In genomic region chr7:30412810-30413504, GRCh38 we compare ENCODE assay signal across 1 cellular context.
TF ChIP-seq lines count a peak whose summit lies in the region.

No MANE protein-coding gene starts in this region.

TF ChIP-seq in HepG2, 621 proteins besides CTCF, POLR2A, EP300 and RAD21 (continued from another document and continues in another):
- TF ChIP-seq MLXIP (CRISPR knock-in tag; IDR thresholded peaks at IDR 0.05; ENCODE audit: borderline replicate concordance): no peak
- no peak for TF ChIP-seq WIZ (CRISPR knock-in tag; IDR thresholded peaks at IDR 0.05)
- no peak for TF ChIP-seq MAZ (IDR thresholded peaks at IDR 0.05; ENCODE audit: borderline replicate concordance, low read depth, low read length)
- no peak for TF ChIP-seq MAZ (CRISPR knock-in tag; IDR thresholded peaks at IDR 0.05; ENCODE audit: low read depth)
- no peak for TF ChIP-seq ZNF333 (CRISPR knock-in tag; IDR thresholded peaks at IDR 0.05; ENCODE audit: borderline replicate concordance)
- TF ChIP-seq FOSL2 (CRISPR knock-in tag; IDR thresholded peaks at IDR 0.05): peak; percentile 14; the same call in 1 of the 2 replicates
- no peak for TF ChIP-seq GMEB2 (CRISPR knock-in tag; IDR thresholded peaks at IDR 0.05; ENCODE audit: low read depth)
- no peak for TF ChIP-seq SOX13 (IDR thresholded peaks at IDR 0.05)
- TF ChIP-seq SOX13 (CRISPR knock-in tag; conservative IDR thresholded peaks at IDR 0.05 in 1 of 2, IDR thresholded peaks at IDR 0.05 in 1 of 2): peak in 1 of 2 experiments; percentile 73; a peak in 2 of 4 replicates
- no peak for TF ChIP-seq ZNF230 (CRISPR knock-in tag; IDR thresholded peaks at IDR 0.05)
- no peak for TF ChIP-seq HOXA7 (CRISPR knock-in tag; IDR thresholded peaks at IDR 0.05)
- TF ChIP-seq, protein P1, sequence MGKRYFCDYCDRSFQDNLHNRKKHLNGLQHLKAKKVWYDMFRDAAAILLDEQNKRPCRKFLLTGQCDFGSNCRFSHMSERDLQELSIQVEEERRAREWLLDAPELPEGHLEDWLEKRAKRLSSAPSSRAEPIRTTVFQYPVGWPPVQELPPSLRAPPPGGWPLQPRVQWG (CRISPR knock-in tag; IDR thresholded peaks at IDR 0.05; ENCODE audit: borderline replicate concordance, low read depth): no peak
- TF ChIP-seq, protein P2, sequence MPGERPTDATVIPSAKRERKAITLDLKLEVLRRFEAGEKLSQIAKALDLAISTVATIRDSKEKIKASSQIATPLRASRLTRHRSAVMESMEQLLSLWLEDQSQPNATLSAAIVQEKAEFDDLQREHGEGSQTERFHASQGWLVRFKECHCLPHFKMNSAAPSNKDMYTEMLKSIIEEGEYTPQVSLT (CRISPR knock-in tag; IDR thresholded peaks at IDR 0.05; ENCODE audit: borderline replicate concordance, low read depth): no peak
- 0 out of 4 replicates have a peak, but pooled peaks of 1 of the 2 experiments have one; percentile 45 for TF ChIP-seq KLF16 (CRISPR knock-in tag; IDR thresholded peaks at IDR 0.05)
- no peak for TF ChIP-seq DDIT3 (CRISPR knock-in tag; IDR thresholded peaks at IDR 0.05)
- TF ChIP-seq JDP2 (CRISPR knock-in tag; IDR thresholded peaks at IDR 0.05; ENCODE audit: borderline replicate concordance): no peak
- TF ChIP-seq SMC3 (IDR thresholded peaks at IDR 0.05; ENCODE audit: low read length): peak; percentile 93
- TF ChIP-seq GMEB1 (CRISPR knock-in tag; IDR thresholded peaks at IDR 0.05; ENCODE audit: borderline replicate concordance): no peak
- no peak for TF ChIP-seq CC2D1A (CRISPR knock-in tag; IDR thresholded peaks at IDR 0.05)
- no peak for TF ChIP-seq NFYB (CRISPR knock-in tag; IDR thresholded peaks at IDR 0.05)
- no peak for TF ChIP-seq KDM3A (CRISPR knock-in tag; IDR thresholded peaks at IDR 0.05; ENCODE audit: low read depth)
- TF ChIP-seq ZNF724P (CRISPR knock-in tag; IDR thresholded peaks at IDR 0.05; ENCODE audit: borderline replicate concordance): no peak
- no peak for TF ChIP-seq NR2F2 (IDR thresholded peaks at IDR 0.05; ENCODE audit: borderline replicate concordance, low read depth)
- peak; percentile 29; the same call in 1 of the 2 replicates for TF ChIP-seq SAP130 (CRISPR knock-in tag; IDR thresholded peaks at IDR 0.05; ENCODE audit: low read depth)
- TF ChIP-seq, protein P3, sequence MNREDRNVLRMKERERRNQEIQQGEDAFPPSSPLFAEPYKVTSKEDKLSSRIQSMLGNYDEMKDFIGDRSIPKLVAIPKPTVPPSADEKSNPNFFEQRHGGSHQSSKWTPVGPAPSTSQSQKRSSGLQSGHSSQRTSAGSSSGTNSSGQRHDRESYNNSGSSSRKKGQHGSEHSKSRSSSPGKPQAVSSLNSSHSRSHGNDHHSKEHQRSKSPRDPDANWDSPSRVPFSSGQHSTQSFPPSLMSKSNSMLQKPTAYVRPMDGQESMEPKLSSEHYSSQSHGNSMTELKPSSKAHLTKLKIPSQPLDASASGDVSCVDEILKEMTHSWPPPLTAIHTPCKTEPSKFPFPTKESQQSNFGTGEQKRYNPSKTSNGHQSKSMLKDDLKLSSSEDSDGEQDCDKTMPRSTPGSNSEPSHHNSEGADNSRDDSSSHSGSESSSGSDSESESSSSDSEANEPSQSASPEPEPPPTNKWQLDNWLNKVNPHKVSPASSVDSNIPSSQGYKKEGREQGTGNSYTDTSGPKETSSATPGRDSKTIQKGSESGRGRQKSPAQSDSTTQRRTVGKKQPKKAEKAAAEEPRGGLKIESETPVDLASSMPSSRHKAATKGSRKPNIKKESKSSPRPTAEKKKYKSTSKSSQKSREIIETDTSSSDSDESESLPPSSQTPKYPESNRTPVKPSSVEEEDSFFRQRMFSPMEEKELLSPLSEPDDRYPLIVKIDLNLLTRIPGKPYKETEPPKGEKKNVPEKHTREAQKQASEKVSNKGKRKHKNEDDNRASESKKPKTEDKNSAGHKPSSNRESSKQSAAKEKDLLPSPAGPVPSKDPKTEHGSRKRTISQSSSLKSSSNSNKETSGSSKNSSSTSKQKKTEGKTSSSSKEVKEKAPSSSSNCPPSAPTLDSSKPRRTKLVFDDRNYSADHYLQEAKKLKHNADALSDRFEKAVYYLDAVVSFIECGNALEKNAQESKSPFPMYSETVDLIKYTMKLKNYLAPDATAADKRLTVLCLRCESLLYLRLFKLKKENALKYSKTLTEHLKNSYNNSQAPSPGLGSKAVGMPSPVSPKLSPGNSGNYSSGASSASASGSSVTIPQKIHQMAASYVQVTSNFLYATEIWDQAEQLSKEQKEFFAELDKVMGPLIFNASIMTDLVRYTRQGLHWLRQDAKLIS (CRISPR knock-in tag; IDR thresholded peaks at IDR 0.05): no peak
- TF ChIP-seq ZNF101 (CRISPR knock-in tag; IDR thresholded peaks at IDR 0.05; ENCODE audit: borderline replicate concordance, low read depth): no peak
- no peak for TF ChIP-seq KLF11 (CRISPR knock-in tag; IDR thresholded peaks at IDR 0.05)
- TF ChIP-seq ZSCAN31 (CRISPR knock-in tag; IDR thresholded peaks at IDR 0.05; ENCODE audit: low read depth): 0 out of 2 replicates have a peak, but pooled peaks have one; percentile 35
- peak; percentile 54; the same call in 1 of the 2 replicates for TF ChIP-seq BHLHE40 (IDR thresholded peaks at IDR 0.05; ENCODE audit: low read length)
- no peak for TF ChIP-seq NAIF1 (CRISPR knock-in tag; IDR thresholded peaks at IDR 0.05; ENCODE audit: borderline replicate concordance)
- no peak for TF ChIP-seq MAFG (CRISPR knock-in tag; IDR thresholded peaks at IDR 0.05)
- no peak for TF ChIP-seq KLF12 (CRISPR knock-in tag; IDR thresholded peaks at IDR 0.05; ENCODE audit: borderline replicate concordance)
- TF ChIP-seq ZNF768 (CRISPR knock-in tag; IDR thresholded peaks at IDR 0.05): no peak
- no peak for TF ChIP-seq ZNF605 (CRISPR knock-in tag; IDR thresholded peaks at IDR 0.05)
- TF ChIP-seq ZNF329 (CRISPR knock-in tag; IDR thresholded peaks at IDR 0.05; ENCODE audit: low read depth): no peak
- TF ChIP-seq ZNF546 (CRISPR knock-in tag; conservative IDR thresholded peaks at IDR 0.05): no peak
- no peak for TF ChIP-seq ZNF205 (CRISPR knock-in tag; IDR thresholded peaks at IDR 0.05)
- TF ChIP-seq MTF2 (CRISPR knock-in tag; IDR thresholded peaks at IDR 0.05; ENCODE audit: borderline replicate concordance): no peak
- TF ChIP-seq SALL2 (CRISPR knock-in tag; IDR thresholded peaks at IDR 0.05): no peak
- no peak for TF ChIP-seq GRHL1 (CRISPR knock-in tag; conservative IDR thresholded peaks at IDR 0.05)
- TF ChIP-seq, protein P4, sequence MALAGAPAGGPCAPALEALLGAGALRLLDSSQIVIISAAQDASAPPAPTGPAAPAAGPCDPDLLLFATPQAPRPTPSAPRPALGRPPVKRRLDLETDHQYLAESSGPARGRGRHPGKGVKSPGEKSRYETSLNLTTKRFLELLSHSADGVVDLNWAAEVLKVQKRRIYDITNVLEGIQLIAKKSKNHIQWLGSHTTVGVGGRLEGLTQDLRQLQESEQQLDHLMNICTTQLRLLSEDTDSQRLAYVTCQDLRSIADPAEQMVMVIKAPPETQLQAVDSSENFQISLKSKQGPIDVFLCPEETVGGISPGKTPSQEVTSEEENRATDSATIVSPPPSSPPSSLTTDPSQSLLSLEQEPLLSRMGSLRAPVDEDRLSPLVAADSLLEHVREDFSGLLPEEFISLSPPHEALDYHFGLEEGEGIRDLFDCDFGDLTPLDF (CRISPR knock-in tag; IDR thresholded peaks at IDR 0.05): no peak
- TF ChIP-seq TARDBP (CRISPR knock-in tag; IDR thresholded peaks at IDR 0.05): 0 out of 2 replicates have a peak, but pooled peaks have one; percentile 25
- TF ChIP-seq, protein P5, sequence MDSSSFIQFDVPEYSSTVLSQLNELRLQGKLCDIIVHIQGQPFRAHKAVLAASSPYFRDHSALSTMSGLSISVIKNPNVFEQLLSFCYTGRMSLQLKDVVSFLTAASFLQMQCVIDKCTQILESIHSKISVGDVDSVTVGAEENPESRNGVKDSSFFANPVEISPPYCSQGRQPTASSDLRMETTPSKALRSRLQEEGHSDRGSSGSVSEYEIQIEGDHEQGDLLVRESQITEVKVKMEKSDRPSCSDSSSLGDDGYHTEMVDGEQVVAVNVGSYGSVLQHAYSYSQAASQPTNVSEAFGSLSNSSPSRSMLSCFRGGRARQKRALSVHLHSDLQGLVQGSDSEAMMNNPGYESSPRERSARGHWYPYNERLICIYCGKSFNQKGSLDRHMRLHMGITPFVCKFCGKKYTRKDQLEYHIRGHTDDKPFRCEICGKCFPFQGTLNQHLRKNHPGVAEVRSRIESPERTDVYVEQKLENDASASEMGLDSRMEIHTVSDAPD (CRISPR knock-in tag; IDR thresholded peaks at IDR 0.05): no peak
- TF ChIP-seq NR2F1 (CRISPR knock-in tag; IDR thresholded peaks at IDR 0.05): no peak
- TF ChIP-seq AHR (CRISPR knock-in tag; IDR thresholded peaks at IDR 0.05): no peak
- TF ChIP-seq MED8 (CRISPR knock-in tag; IDR thresholded peaks at IDR 0.05; ENCODE audit: insufficient replicate concordance): no peak
- TF ChIP-seq ZNF737 (CRISPR knock-in tag; IDR thresholded peaks at IDR 0.05; ENCODE audit: borderline replicate concordance): no peak
- TF ChIP-seq MZF1 (CRISPR knock-in tag; IDR thresholded peaks at IDR 0.05; ENCODE audit: borderline replicate concordance): no peak
- TF ChIP-seq DMAP1 (CRISPR knock-in tag; IDR thresholded peaks at IDR 0.05): no peak
- no peak for TF ChIP-seq NCOA2 (CRISPR knock-in tag; IDR thresholded peaks at IDR 0.05)
- peak; percentile 97 for TF ChIP-seq TEF (CRISPR knock-in tag; IDR thresholded peaks at IDR 0.05)
- TF ChIP-seq RARA (CRISPR knock-in tag; IDR thresholded peaks at IDR 0.05): no peak
- TF ChIP-seq PAWR (CRISPR knock-in tag; IDR thresholded peaks at IDR 0.05; ENCODE audit: borderline replicate concordance): no peak
